In the genomic region with DNA sequence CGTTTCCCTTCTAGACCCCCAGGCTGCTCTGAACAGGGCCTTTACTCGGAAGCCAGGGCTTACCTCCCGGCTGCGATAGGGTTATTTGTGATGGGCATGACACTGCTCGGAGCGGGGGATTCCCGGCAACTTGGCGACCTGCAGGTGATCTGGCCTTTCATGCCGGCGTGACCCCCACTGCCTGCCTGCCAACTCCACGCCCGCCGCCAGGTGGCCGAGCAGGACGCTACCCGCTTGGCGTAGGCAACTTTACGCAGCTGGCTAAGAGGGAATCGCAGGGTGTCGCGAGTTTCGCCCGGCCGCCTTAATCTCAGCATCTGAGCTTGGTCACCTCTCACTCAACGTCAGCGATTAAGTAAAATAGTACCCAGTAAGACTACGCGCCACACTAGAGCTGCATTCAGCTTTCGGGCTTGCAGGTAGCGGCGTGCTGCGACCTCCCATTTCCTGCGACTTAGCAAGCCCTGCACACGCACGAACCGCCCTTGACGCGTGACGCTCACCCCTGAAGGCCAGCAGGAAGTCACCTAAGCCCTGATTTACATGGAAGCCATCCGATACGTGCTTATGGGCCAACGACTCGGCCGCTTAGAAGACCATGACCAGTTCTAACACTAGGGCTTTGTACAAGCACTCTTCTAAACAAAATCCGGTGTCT, we compare ENCODE assay signal across 8 cellular contexts. TPM values are rescaled to one million over a fixed set of nuclear protein-coding genes. Genes with fewer than 3 reads are reported as not detected.
DNase-seq lines count a peak whose midpoint lies in the region; ATAC-seq and TF ChIP-seq lines count a peak whose summit lies in the region.

No MANE protein-coding gene starts in this region.

- H3K9me3 ChIP-seq in KOPT-K1 (ENCODE audit: insufficient read depth, low read length, poor library complexity, severe bottlenecking) (peaks cover 5% of the 10 kb centered on the region), RWPE2 (ENCODE audit: severe bottlenecking) (no peaks in the 10 kb centered on the region), osteoblast (ENCODE audit: low read depth, low read length) (no peaks in the 10 kb centered on the region), thoracic aorta (no peaks in the 10 kb centered on the region)

- no peaks in the 10 kb centered on the region for H3K4me1 ChIP-seq in RWPE2 (ENCODE audit: insufficient read depth, poor library complexity, severe bottlenecking)
- H3K4me1 ChIP-seq in osteoblast (ENCODE audit: insufficient read depth, low read length), result peaks cover 12% of the 10 kb centered on the region
- H3K4me1 ChIP-seq in thoracic aorta (ENCODE audit: control insufficient read depth in 1 of 2, low read depth in 2 of 2), result peaks cover 7 to 27% of the 10 kb centered on the region in 2 donors

- H3K27ac ChIP-seq in KOPT-K1 (ENCODE audit: low read depth, low read length, poor library complexity, severe bottlenecking) (peak overlapping the region; percentile 93), RWPE2 (ENCODE audit: poor library complexity, severe bottlenecking) (peak overlapping the region; percentile 82), osteoblast (ENCODE audit: low read depth, low read length) (peak overlapping the region; percentile 89), thoracic aorta (peak overlapping the region; percentile 88 to 90)

- H3K36me3 ChIP-seq in KOPT-K1 (ENCODE audit: insufficient read depth, low read length), result peaks cover 23% of the 10 kb centered on the region
- H3K36me3 ChIP-seq in RWPE2 (ENCODE audit: low read depth), result no peaks in the 10 kb centered on the region
- no peaks in the 10 kb centered on the region for H3K36me3 ChIP-seq in osteoblast (ENCODE audit: insufficient read depth, low read length)
- no peaks in the 10 kb centered on the region for H3K36me3 ChIP-seq in thoracic aorta

- H3K4me3 ChIP-seq in RWPE2 (ENCODE audit: severe bottlenecking) (peak overlapping the region; percentile 68), osteoblast (ENCODE audit: insufficient read depth, low read length) (peak overlapping the region; percentile 89), thoracic aorta (peak overlapping the region; percentile 79)

- peak; percentile 83 for DNase-seq in ELR (ENCODE audit: low read depth)
- DNase-seq in RWPE2 (ENCODE audit: low spot score), result no peak
- peak; percentile 91 for DNase-seq in activated naive CD4-positive, alpha-beta T cell treated with Interleukin-2 at 50 U/mL for 16 hours
- peak; percentile 81 for DNase-seq in glomerular visceral epithelial cell (ENCODE audit: extremely low spot score)
- DNase-seq in osteoblast (ENCODE audit: insufficient read length, low spot score, missing footprints), result peak; percentile 79
- DNase-seq in thoracic aorta (ENCODE audit: low spot score), result peak; percentile 39

- no peaks in the 10 kb centered on the region for H4K20me1 ChIP-seq in osteoblast (ENCODE audit: insufficient read depth, low read length)

- peak; percentile 34 for ATAC-seq in GM21825 (IDR thresholded peaks at IDR 0.05; ENCODE audit: unreplicated experiment)
- ATAC-seq in RWPE2 (ENCODE audit: low read depth), result peak; percentile 52
- ATAC-seq in thoracic aorta (ENCODE audit: insufficient number of reproducible peaks, low FRiP score, low read depth), result peak; percentile 37

- H3K79me2 ChIP-seq in osteoblast (ENCODE audit: insufficient read depth, low read length), result peaks cover 27% of the 10 kb centered on the region

- H3K27me3 ChIP-seq in RWPE2 (ENCODE audit: insufficient read depth, poor library complexity, severe bottlenecking) (no peaks in the 10 kb centered on the region), osteoblast (ENCODE audit: insufficient read depth, low read length) (no peaks in the 10 kb centered on the region), thoracic aorta (replicated peaks; ENCODE audit: insufficient read depth) (no peaks in the 10 kb centered on the region)

- peak overlapping the region; percentile 99 for H3K4me2 ChIP-seq in osteoblast (ENCODE audit: insufficient read depth, low read length)

- peak overlapping the region; percentile 87 for H2AFZ ChIP-seq in osteoblast (ENCODE audit: low read length)

- TF ChIP-seq CTCF in RWPE2 (IDR thresholded peaks at IDR 0.05; ENCODE audit: poor library complexity, severe bottlenecking) (peak; percentile 58), osteoblast (IDR thresholded peaks at IDR 0.05; ENCODE audit: extremely low read depth, low read depth, low read length) (peak; percentile 63), thoracic aorta (IDR thresholded peaks at IDR 0.05) (peak; percentile 87)

RNA-seq across cellular contexts. Expression of gene WBP11, which starts 33.3 kb away (rescaled TPM):
- 10.3 and 19.5 TPM in 2 replicates for total RNA-seq in osteoblast
- 10 to 100 TPM; 10.0 to 17.6 TPM for total RNA-seq in thoracic aorta

RNA-seq across cellular contexts. Expression of gene C12orf60, which starts 33.5 kb away (rescaled TPM):
- total RNA-seq in osteoblast, result 0.59 and 0.72 TPM in 2 replicates
- total RNA-seq in thoracic aorta, result under 1 TPM in 1 of 2 donors, not detected in 1; 0.27 TPM

RNA-seq across cellular contexts. Expression of gene SMCO3, which starts 44.0 kb away (rescaled TPM):
- under 0.01 TPM in 1 of 2 replicates, not detected in the other for total RNA-seq in osteoblast
- under 1 TPM; 0.27 to 0.49 TPM for total RNA-seq in thoracic aorta
